9 cellular contexts compared by ENCODE assay signal in genomic region chr12:23950775-23951391, GRCh38. TPM values are rescaled to one million over a fixed set of nuclear protein-coding genes. Genes with fewer than 3 reads are reported as not detected.
DNase-seq lines count a peak whose midpoint lies in the region; ATAC-seq lines count a peak whose summit lies in the region.
"Had no signal": no experiment of that assay in that cellular context is flagged by ENCODE, and none has a peak within 500 bp of the region (broad histone marks: within the 10 kb centered on the region; RNA-seq: fewer than 3 reads in every experiment).

No MANE protein-coding gene starts in this region.

- H3K4me3 ChIP-seq in HUES48 (ENCODE audit: low read depth, low read length) (peak overlapping the region; percentile 64), iPS-11a (ENCODE audit: low read depth, low read length) (peak overlapping the region; percentile 43)

- intact Hi-C loops in sciatic nerve (cut with DNase I): no loop called here

- no peaks in the 10 kb centered on the region for H3K4me1 Mint-ChIP-seq in stimulated activated naive CD8-positive, alpha-beta T cell treated with anti-CD3 and anti-CD28 coated beads, Interleukin-15, amount 100 ng/mL, for 72 hours

- no peak overlapping the region for H3K27ac Mint-ChIP-seq in stimulated activated naive CD8-positive, alpha-beta T cell treated with anti-CD3 and anti-CD28 coated beads, Interleukin-15, amount 100 ng/mL, for 72 hours

- H3K9me3 ChIP-seq in HUES48 (ENCODE audit: control insufficient read depth, insufficient read depth, low read length): no peaks in the 10 kb centered on the region

- no peak overlapping the region for H3K27ac ChIP-seq in HUES48 (ENCODE audit: low read depth, low read length)
- H3K27ac ChIP-seq: epithelial cell of prostate had no signal

- H3K27me3 ChIP-seq in HUES48 (ENCODE audit: control insufficient read depth, insufficient read depth, low read length): peaks cover 28% of the 10 kb centered on the region

- H3K4me1 ChIP-seq in HUES48 (ENCODE audit: control insufficient read depth, insufficient read depth, low read length): peaks cover 14% of the 10 kb centered on the region

- DNase-seq in amniotic epithelial cell (ENCODE audit: low read depth) (peak; percentile 11), sciatic nerve (ENCODE audit: low spot score) (peak; percentile 59), NCI-H524 treated with DMSO at 0.1 percent for 48 hours (lab: John Stamatoyannopoulos, UW) (no peak), MV-4-11 (lab: John Stamatoyannopoulos, UW) (no peak)
- no peak for DNase-seq in stimulated activated naive CD8-positive, alpha-beta T cell treated with anti-CD3 and anti-CD28 coated beads, Interleukin-15, amount 100 ng/mL, for 72 hours

- H3K9ac ChIP-seq in HUES48 (ENCODE audit: low read depth, low read length): no peak overlapping the region

- peak; percentile 79 for ATAC-seq in sciatic nerve
- no peak for ATAC-seq in stimulated activated naive CD8-positive, alpha-beta T cell treated with anti-CD3 and anti-CD28 coated beads, Interleukin-15, amount 100 ng/mL, for 72 hours
- no peak for ATAC-seq in HG03432 (IDR thresholded peaks at IDR 0.05; ENCODE audit: unreplicated experiment)

- H3K9me3 Mint-ChIP-seq in stimulated activated naive CD8-positive, alpha-beta T cell treated with anti-CD3 and anti-CD28 coated beads, Interleukin-15, amount 100 ng/mL, for 72 hours: no peaks in the 10 kb centered on the region

- no peaks in the 10 kb centered on the region for H3K36me3 ChIP-seq in HUES48 (ENCODE audit: control insufficient read depth, insufficient read depth, low read length)

- H3K27me3 Mint-ChIP-seq in stimulated activated naive CD8-positive, alpha-beta T cell treated with anti-CD3 and anti-CD28 coated beads, Interleukin-15, amount 100 ng/mL, for 72 hours: no peaks in the 10 kb centered on the region

- no peak overlapping the region for H3K4me3 Mint-ChIP-seq in stimulated activated naive CD8-positive, alpha-beta T cell treated with anti-CD3 and anti-CD28 coated beads, Interleukin-15, amount 100 ng/mL, for 72 hours

RNA-seq across cellular contexts. Expression of gene SOX5, which starts 1.4 kb away (rescaled TPM):
- 43.6 TPM for total RNA-seq in sciatic nerve

Comparison
In these comparisons a context has a peak if more than half of its experiments do, and no peak if none do; other contexts are left out.
1. DNase-seq: peak in amniotic epithelial cell (single experiment) and sciatic nerve (single experiment); none in NCI-H524 treated with DMSO at 0.1 percent for 48 hours (single experiment), stimulated activated naive CD8-positive, alpha-beta T cell treated with anti-CD3 and anti-CD28 coated beads, Interleukin-15, amount 100 ng/mL, for 72 hours (0 of 2) and MV-4-11 (single experiment).